18 cellular contexts compared by ENCODE assay signal in genomic region chr1:204349602-204350001, GRCh38. TPM values are rescaled to one million over a fixed set of nuclear protein-coding genes. Genes with fewer than 3 reads are reported as not detected.
DNase-seq lines count a peak whose midpoint lies in the region; FAIRE-seq and TF ChIP-seq lines count a peak whose summit lies in the region.
"Had no signal": no experiment of that assay in that cellular context is flagged by ENCODE, and none has a peak within 500 bp of the region (broad histone marks: within the 10 kb centered on the region; RNA-seq: fewer than 3 reads in every experiment).

No MANE protein-coding gene starts in this region.

- H3K27ac Mint-ChIP-seq in MCF 10A (ENCODE audit: low read depth, unreplicated experiment) (no peak overlapping the region), brain (peak overlapping the region; percentile 93 to 99 (median 97))
- H3K27ac Mint-ChIP-seq: CD14-positive monocyte, HFFc6 had no signal

- H3K9me1 ChIP-seq in keratinocyte (ENCODE audit: control insufficient read depth, extremely low read depth, insufficient read depth, low read length) = no peaks in the 10 kb centered on the region

- H3K79me2 ChIP-seq in mammary epithelial cell (ENCODE audit: insufficient read depth, low read length) = no peaks in the 10 kb centered on the region
- no peaks in the 10 kb centered on the region for H3K79me2 ChIP-seq in keratinocyte (ENCODE audit: control insufficient read depth, insufficient read depth, low read length)
- H3K79me2 ChIP-seq in trophoblast cell (ENCODE audit: control insufficient read depth, insufficient read depth, low read length, poor library complexity) = no peaks in the 10 kb centered on the region

- H3K4me2 ChIP-seq in mammary epithelial cell (ENCODE audit: insufficient read depth, low read depth, low read length) (no peak overlapping the region), keratinocyte (ENCODE audit: control insufficient read depth, extremely low read depth, insufficient read depth, low read depth, low read length) (no peak overlapping the region), trophoblast cell (ENCODE audit: low read length) (no peak overlapping the region)

- H3K4me3 ChIP-seq in mammary epithelial cell (replicated peaks in 1 of 3; ENCODE audit: insufficient read depth in 1 of 3, low read depth in 2 of 3, low read length in 3 of 3) = no peak overlapping the region
- H3K4me3 ChIP-seq in keratinocyte (ENCODE audit: control insufficient read depth in 2 of 3, extremely low read depth in 1 of 3, insufficient read depth in 2 of 3, low read depth in 1 of 3, low read length in 3 of 3) = no peak overlapping the region
- H3K4me3 ChIP-seq in trophoblast cell (ENCODE audit: low read depth, low read length) = no peak overlapping the region
- H3K4me3 ChIP-seq: MG63, Peyer's patch had no signal

- WGBS in mammary epithelial cell (ENCODE audit: low coverage, missing lambda C conversion rate) = 60% methylated on average over 7 of the region's 7 CpGs
- WGBS in trophoblast cell (ENCODE audit: extremely low coverage, insufficient coverage, insufficient read length) = no CpG with 5 or more reads among the region's 7 CpGs

- no peak overlapping the region for H3K9ac ChIP-seq in mammary epithelial cell (ENCODE audit: insufficient read depth, low read length)
- H3K9ac ChIP-seq in keratinocyte (ENCODE audit: control insufficient read depth, extremely low read depth, insufficient read depth, low read length) = no peak overlapping the region
- no peak overlapping the region for H3K9ac ChIP-seq in trophoblast cell (ENCODE audit: low read length)

- peaks cover 5% of the 10 kb centered on the region for H3K79me1 ChIP-seq in trophoblast cell (ENCODE audit: low read length)

- H3K9me3 Mint-ChIP-seq in MCF 10A (ENCODE audit: unreplicated experiment) (no peaks in the 10 kb centered on the region), brain (no peaks in the 10 kb centered on the region)
- H3K9me3 Mint-ChIP-seq: CD14-positive monocyte, HFFc6 had no signal

- H3K18ac ChIP-seq in trophoblast cell (ENCODE audit: low read length) = no peak overlapping the region

- no peak overlapping the region for H4K12ac ChIP-seq in trophoblast cell (ENCODE audit: low read depth, low read length)

- no peak overlapping the region for H3K14ac ChIP-seq in trophoblast cell (ENCODE audit: low read length)

- no peak overlapping the region for H4K91ac ChIP-seq in trophoblast cell (ENCODE audit: low read depth, low read length)

- FAIRE-seq in keratinocyte (lab: Jason Lieb, UNC) = peak; percentile 23

- H3K27me3 ChIP-seq in mammary epithelial cell (ENCODE audit: insufficient read depth, low read length) (no peaks in the 10 kb centered on the region), keratinocyte (ENCODE audit: control insufficient read depth, extremely low read depth, insufficient read depth, low read length) (no peaks in the 10 kb centered on the region), trophoblast cell (ENCODE audit: insufficient read depth, low read length) (no peaks in the 10 kb centered on the region)
- H3K27me3 ChIP-seq: MG63, Peyer's patch had no signal

- H3K4ac ChIP-seq in trophoblast cell (ENCODE audit: low read depth, low read length) = no peak overlapping the region

- no peak overlapping the region for H2AK5ac ChIP-seq in trophoblast cell (ENCODE audit: low read length)

- H4K20me1 ChIP-seq in mammary epithelial cell (ENCODE audit: insufficient read depth, low read length) = no peaks in the 10 kb centered on the region
- H4K20me1 ChIP-seq in keratinocyte (ENCODE audit: control insufficient read depth, extremely low read depth, insufficient read depth, low read length) = no peaks in the 10 kb centered on the region

- peaks cover 11% of the 10 kb centered on the region for H3K4me1 Mint-ChIP-seq in MCF 10A (ENCODE audit: insufficient read depth, unreplicated experiment)
- H3K4me1 Mint-ChIP-seq in brain = peaks cover 91% of the 10 kb centered on the region

- no TSS peak for BruUV-seq in MCF 10A (replicated peaks; lab: Mats Ljungman, UMichigan)
- no TSS peak for BruUV-seq in mammary epithelial cell (replicated peaks; lab: Mats Ljungman, UMichigan)

- no peaks in the 10 kb centered on the region for H3K36me3 ChIP-seq in mammary epithelial cell (ENCODE audit: insufficient read depth, low read length)
- no peaks in the 10 kb centered on the region for H3K36me3 ChIP-seq in keratinocyte (ENCODE audit: control insufficient read depth in 2 of 2, extremely low read depth in 1 of 2, insufficient read depth in 2 of 2, low read length in 2 of 2)
- H3K36me3 ChIP-seq in trophoblast cell (ENCODE audit: control insufficient read depth in 1 of 2, insufficient read depth in 2 of 2, low read length in 2 of 2) = no peaks in the 10 kb centered on the region
- H3K36me3 ChIP-seq: MG63, Peyer's patch had no signal

- no peak for TF ChIP-seq CTCF in MCF 10A (IDR thresholded peaks at IDR 0.05; ENCODE audit: unreplicated experiment)
- no peak for TF ChIP-seq CTCF in mammary epithelial cell (conservative IDR thresholded peaks at IDR 0.05 in 1 of 2, IDR thresholded peaks at IDR 0.05 in 1 of 2; ENCODE audit: extremely low read depth in 1 of 2, insufficient read depth in 1 of 2, low read depth in 1 of 2, low read length in 2 of 2)
- TF ChIP-seq CTCF in brain (conservative IDR thresholded peaks at IDR 0.05) = no peak
- no peak for TF ChIP-seq CTCF in keratinocyte (optimal IDR thresholded peaks at IDR 0.05 in 1 of 3, IDR thresholded peaks at IDR 0.05 in 1 of 3, conservative IDR thresholded peaks at IDR 0.05 in 1 of 3; ENCODE audit: extremely low read depth in 1 of 3, insufficient read depth in 2 of 3, low read length in 3 of 3)

- H3K9me3 ChIP-seq in mammary epithelial cell (replicated peaks; ENCODE audit: insufficient read depth, low read length) (no peaks in the 10 kb centered on the region), keratinocyte (ENCODE audit: control insufficient read depth, low read depth, low read length) (no peaks in the 10 kb centered on the region), trophoblast cell (ENCODE audit: insufficient read depth, low read depth, low read length) (no peaks in the 10 kb centered on the region)
- H3K9me3 ChIP-seq: MG63, Peyer's patch had no signal

- H2BK120ac ChIP-seq in trophoblast cell (ENCODE audit: insufficient read depth, low read length, poor library complexity) = no peak overlapping the region

- H3K27me3 Mint-ChIP-seq in MCF 10A (ENCODE audit: insufficient read depth, unreplicated experiment) (no peaks in the 10 kb centered on the region), brain (peaks cover 40% of the 10 kb centered on the region)

- H3K27ac ChIP-seq in mammary epithelial cell (ENCODE audit: insufficient read depth, low read depth, low read length) = no peak overlapping the region
- no peak overlapping the region for H3K27ac ChIP-seq in keratinocyte (ENCODE audit: control insufficient read depth, insufficient read depth, low read length)
- H3K27ac ChIP-seq in trophoblast cell (ENCODE audit: low read depth, low read length) = no peak overlapping the region

- H3K36me3 Mint-ChIP-seq in MCF 10A (ENCODE audit: insufficient read depth, unreplicated experiment) = no peaks in the 10 kb centered on the region
- no peaks in the 10 kb centered on the region for H3K36me3 Mint-ChIP-seq in brain
- H3K36me3 Mint-ChIP-seq: CD14-positive monocyte had no signal

- CTCF ChIA-PET in MCF 10A (lab: Yijun Ruan, JAX) (interaction anchor here (0.6 to 8.3 kb wide), 10 partner anchors 13 to 220 kb away, joined by 3 to 114 read pairs (median 6); partner anchors contain the start of gene PLEKHA6), mammary epithelial cell (lab: Charles Lee; ENCODE audit: low non-redundant PET) (no interaction called here)

- no peak overlapping the region for H2AFZ ChIP-seq in mammary epithelial cell (ENCODE audit: low read depth, low read length)
- H2AFZ ChIP-seq in keratinocyte (ENCODE audit: control insufficient read depth, low read length) = no peak overlapping the region
- H2AFZ ChIP-seq in trophoblast cell (ENCODE audit: insufficient read depth, low read length, poor library complexity) = no peak overlapping the region

- intact Hi-C loops in MCF 10A (cut with micrococcal nuclease) = no loop called here
- intact Hi-C loops in mammary epithelial cell (cut with micrococcal nuclease) = no loop called here

- no peak overlapping the region for H4K8ac ChIP-seq in trophoblast cell (ENCODE audit: low read depth, low read length)

- no peak overlapping the region for H2BK5ac ChIP-seq in trophoblast cell (ENCODE audit: low read depth, low read length, poor library complexity)

- POLR2A ChIA-PET in MCF 10A (lab: Yijun Ruan, JAX) = interaction anchor here (0.7 to 2.4 kb wide), 9 partner anchors 13 to 79 kb away, joined by 3 to 11 read pairs (median 3); no protein-coding TSS in a partner anchor

- in situ Hi-C loops in mammary epithelial cell (cut with MboI; ENCODE audit: low sequenced_read_pairs in 2 of 2) = loop anchor here in 1 of 2 donors (25.0 kb wide), 1 partner anchor 487 kb away; the partner anchor contains the start of gene SNRPE

- no peak overlapping the region for H3K23ac ChIP-seq in trophoblast cell (ENCODE audit: low read length)

- peak; percentile 79 for DNase-seq in MCF 10A (ENCODE audit: unreplicated experiment)
- no peak for DNase-seq in mammary epithelial cell
- peak; percentile 58 for DNase-seq in keratinocyte (ENCODE audit: low read depth, low spot score)
- DNase-seq in trophoblast cell = peak; percentile 85 to 90
- DNase-seq in amygdala (lab: John Stamatoyannopoulos, UW) = no peak
- DNase-seq in LoVo (ENCODE audit: low spot score) = no peak
- DNase-seq in amniotic stem cell (lab: John Stamatoyannopoulos, UW) = no peak
- DNase-seq: 8988T, DMS79 treated with DMSO at 0.1 percent for 48 hours, H7, HFFc6, MG63, NCI-H1048, NCI-H1436 treated with DMSO at 0.1 percent for 48 hours, NCI-H2029 had no signal

- H3K4me3 Mint-ChIP-seq in MCF 10A (ENCODE audit: unreplicated experiment) (no peak overlapping the region), brain (peak overlapping the region; percentile 83 to 87 (median 85))
- H3K4me3 Mint-ChIP-seq: CD14-positive monocyte, HFFc6 had no signal

- dilution Hi-C loops in mammary epithelial cell (cut with HindIII; ENCODE audit: low sequenced_read_pairs) (no loop called here), keratinocyte (cut with MboI; ENCODE audit: extremely low pct_ligation_motif_present, low sequenced_read_pairs) (no loop called here)

- no peaks in the 10 kb centered on the region for H3K4me1 ChIP-seq in mammary epithelial cell (ENCODE audit: insufficient read depth, low read length)
- H3K4me1 ChIP-seq in keratinocyte (ENCODE audit: control insufficient read depth, extremely low read depth, insufficient read depth, low read length) = peaks cover 7% of the 10 kb centered on the region
- H3K4me1 ChIP-seq in trophoblast cell (ENCODE audit: control insufficient read depth in 1 of 2, insufficient read depth in 2 of 2, low read length in 2 of 2) = peaks cover 24 to 29% of the 10 kb centered on the region in 2 experiments

- no peak overlapping the region for H2BK12ac ChIP-seq in trophoblast cell (ENCODE audit: low read length)

RNA-seq across cellular contexts. Expression of gene PLEKHA6, which starts 10.1 kb away (rescaled TPM):
- total RNA-seq in MCF 10A (2022) (65.9 and 75.9 TPM in 2 replicates), mammary epithelial cell (10 to 100 TPM in 1 of 2 donors, 1 to 10 TPM in 1; 4.8 to 11.8 TPM)
- polyA plus RNA-seq in mammary epithelial cell (7.4 TPM), brain (ENCODE audit: insufficient read depth, low read depth, low replicate concordance) (27.8 TPM), keratinocyte (1.5 to 3.4 TPM (median 1.6 TPM) in 3 replicates)
- polyA minus RNA-seq in mammary epithelial cell (11.8 TPM), keratinocyte (1.4 to 6.6 TPM (median 1.9 TPM) in 3 replicates)
- polyA plus RNA-seq in keratinocyte (2011; ENCODE audit: low read depth) = 0.95 TPM
- 1.6 and 1.9 TPM in 2 replicates for polyA plus RNA-seq in keratinocyte (2011; cell fraction: cytosol; rRNA removed)
- 5.2 and 5.4 TPM in 2 replicates for polyA plus RNA-seq in keratinocyte (2011; cell fraction: nucleus; rRNA removed)
- 1.9 and 3.8 TPM in 2 replicates for polyA plus RNA-seq in keratinocyte (2012; ENCODE audit: low replicate concordance)
- 0.96 TPM for polyA minus RNA-seq in keratinocyte (2011; cell fraction: cytosol; rRNA and poly(A)+ RNA removed)
- 3.3 and 4.1 TPM in 2 replicates for polyA minus RNA-seq in keratinocyte (2011; cell fraction: nucleus; rRNA and poly(A)+ RNA removed)
- 26.6 and 31.1 TPM in 2 replicates for polyA plus RNA-seq in trophoblast cell (2013)

Comparison
In these comparisons a context has a peak if more than half of its experiments do, and no peak if none do; other contexts are left out.
1. DNase-seq: peak in MCF 10A (single experiment), keratinocyte (single experiment) and trophoblast cell (2 of 2); none in mammary epithelial cell (single experiment), amygdala (0 of 56), LoVo (single experiment) and amniotic stem cell (single experiment).